Comparison of ENCODE assay signal across 20 cellular contexts in genomic region chr5:122102825-122103224, GRCh38. TPM values are rescaled to one million over a fixed set of nuclear protein-coding genes. Genes with fewer than 3 reads are reported as not detected.
DNase-seq lines count a peak whose midpoint lies in the region; ATAC-seq and TF ChIP-seq lines count a peak whose summit lies in the region.
"Had no signal": no experiment of that assay in that cellular context is flagged by ENCODE, and none has a peak within 500 bp of the region (broad histone marks: within the 10 kb centered on the region; RNA-seq: fewer than 3 reads in every experiment).

No MANE protein-coding gene starts in this region.

- H3K23ac ChIP-seq in IMR-90 (ENCODE audit: low read depth, low read length), result no peak overlapping the region

- H2BK120ac ChIP-seq in IMR-90 (ENCODE audit: low read depth, low read length), result peak overlapping the region; percentile 68

- ATAC-seq in IMR-90 (ENCODE audit: low read depth), result peak; percentile 16; the same call in 1 of the 2 replicates
- no peak for ATAC-seq in GM19397 (IDR thresholded peaks at IDR 0.05; ENCODE audit: unreplicated experiment)
- ATAC-seq: activated CD8-positive, alpha-beta T cell treated with anti-CD3 and anti-CD28 coated beads, Interleukin-2, amount 10 ng/mL, durations not matched to agents 7 days and 5 days had no signal

- no peak overlapping the region for H3K56ac ChIP-seq in IMR-90 (ENCODE audit: extremely low read depth, insufficient read depth, low read length)

- H4K5ac ChIP-seq in IMR-90 (ENCODE audit: low read depth, low read length), result no peak overlapping the region

- CTCF ChIA-PET in IMR-90 (lab: Yijun Ruan, JAX), result interaction anchor here (0.9 to 2.5 kb wide), 7 partner anchors 11 to 135 kb away, joined by 4 to 14 read pairs (median 4); no protein-coding TSS in a partner anchor

- no peak overlapping the region for H3K4ac ChIP-seq in IMR-90 (ENCODE audit: low read depth, low read length)

- dilution Hi-C loops in IMR-90 (cut with HindIII; ENCODE audit: low sequenced_read_pairs, unreplicated experiment), result no loop called here

- H3K9ac ChIP-seq in IMR-90 (ENCODE audit: low read depth, low read length), result no peak overlapping the region

- H3K9me1 ChIP-seq in IMR-90 (ENCODE audit: insufficient read depth, low read length), result 0 out of 2 replicates have a peak, but pooled peaks cover 4% of the 10 kb centered on the region

- peak overlapping the region; percentile 49; the same call in 1 of the 2 replicates for H2BK20ac ChIP-seq in IMR-90 (ENCODE audit: low read depth, low read length)

- in situ Hi-C loops in IMR-90 (cut with MboI; ENCODE audit: low sequenced_read_pairs), result loop anchor here (5.0 kb wide), 1 partner anchor 136 kb away; no protein-coding TSS in a partner anchor
- in situ Hi-C loops in brain microvascular endothelial cell (cut with HindIII; ENCODE audit: low pct_ligation_motif_present, low sequenced_read_pairs), result no loop called here

- H3K4me1 ChIP-seq in IMR-90 (ENCODE audit: control insufficient read depth, insufficient read depth, low read length), result peaks cover 5% of the 10 kb centered on the region
- H3K4me1 ChIP-seq: ascending aorta, vagina had no signal

- intact Hi-C loops in IMR-90 (cut with micrococcal nuclease), result loop anchor here (5.0 kb wide), 1 partner anchor 314 kb away; no protein-coding TSS in a partner anchor

- H3K79me1 ChIP-seq in IMR-90 (ENCODE audit: low read depth in 1 of 2, low read length in 2 of 2), result peaks cover 0 to 3% of the 10 kb centered on the region in 2 experiments; a peak in 1 of 4 replicates

- H4K8ac ChIP-seq in IMR-90 (ENCODE audit: low read depth in 2 of 2, low read length in 2 of 2), result 0 out of 4 replicates have a peak overlapping the region, but pooled peaks of 1 of the 2 experiments have one; percentile 18

- H3K27ac ChIP-seq in IMR-90 (ENCODE audit: insufficient read depth, low read length), result no peak overlapping the region
- peak overlapping the region; percentile 55 for H3K27ac ChIP-seq in brain microvascular endothelial cell
- H3K27ac ChIP-seq: ascending aorta, skin epidermis, vagina had no signal

- peak; percentile 85 for DNase-seq in IMR-90
- peak; percentile 92 for DNase-seq in brain microvascular endothelial cell
- DNase-seq in fibroblast of the conjunctiva (ENCODE audit: low read depth), result peak; percentile 84
- DNase-seq in KG1 (lab: John Stamatoyannopoulos, UW), result no peak
- no peak for DNase-seq in DMS 273 (lab: John Stamatoyannopoulos, UW; ENCODE audit: unreplicated experiment)
- no peak for DNase-seq in superior temporal gyrus (ENCODE audit: extremely low spot score)
- DNase-seq: activated CD8-positive, alpha-beta T cell treated with anti-CD3 and anti-CD28 coated beads, Interleukin-2, amount 10 ng/mL, durations not matched to agents 7 days and 5 days; CD4-positive, CD25-positive, alpha-beta regulatory T cell; head of caudate nucleus; islet precursor cell; NCI-H1694; NCI-H524; nucleus accumbens; stimulated activated naive CD4-positive, alpha-beta T cell treated with Interleukin-2 at 50 U/mL for 16 hours had no signal

- POLR2A ChIA-PET in IMR-90 (lab: Charles Lee; ENCODE audit: unreplicated experiment), result interaction anchor here (0.6 kb wide), 1 partner anchor 9 kb away, joined by 3 read pairs; no protein-coding TSS in a partner anchor

- no TSS peak for BruUV-seq in IMR-90 (replicated peaks; lab: Mats Ljungman, UMichigan)

- no peak overlapping the region; the same call in 1 of the 2 replicates for H3K18ac ChIP-seq in IMR-90 (ENCODE audit: low read depth, low read length)

- no peaks in the 10 kb centered on the region for H3K9me3 ChIP-seq in IMR-90 (ENCODE audit: control insufficient read depth, insufficient read depth, low read length)
- H3K9me3 ChIP-seq: ascending aorta, vagina had no signal

- no peaks in the 10 kb centered on the region for H3K36me3 ChIP-seq in IMR-90 (ENCODE audit: control insufficient read depth, insufficient read depth, low read length)
- H3K36me3 ChIP-seq in brain microvascular endothelial cell (replicated peaks), result no peaks in the 10 kb centered on the region
- H3K36me3 ChIP-seq: ascending aorta, vagina had no signal

- H3K4me3 ChIP-seq in IMR-90 (ENCODE audit: insufficient read depth, low read depth, low read length) (no peak overlapping the region), brain microvascular endothelial cell (ENCODE audit: low read depth, low read length) (no peak overlapping the region)
- H3K4me3 ChIP-seq: ascending aorta, skin epidermis, vagina had no signal

- H2AFZ ChIP-seq in IMR-90 (replicated peaks; ENCODE audit: low read length, poor library complexity), result no peak overlapping the region

- no peak overlapping the region for H3K4me2 ChIP-seq in IMR-90 (ENCODE audit: low read depth, low read length)

- no peaks in the 10 kb centered on the region for H4K20me1 ChIP-seq in IMR-90 (ENCODE audit: insufficient read depth, low read length)

- H2AK9ac ChIP-seq in IMR-90 (replicated peaks; ENCODE audit: low read depth, low read length, poor library complexity), result no peak overlapping the region

- TF ChIP-seq RAD21 in IMR-90 (IDR thresholded peaks at IDR 0.05; ENCODE audit: low read length), result no peak

- TF ChIP-seq POLR2A in IMR-90 (IDR thresholded peaks at IDR 0.05; ENCODE audit: low read depth, low read length), result no peak

- no peak for TF ChIP-seq CTCF in IMR-90 (conservative IDR thresholded peaks at IDR 0.05; ENCODE audit: low read depth, low read length)
- no peak for TF ChIP-seq CTCF in brain microvascular endothelial cell (IDR thresholded peaks at IDR 0.05; ENCODE audit: low read depth, low read length, missing control alignments)

- no CpG with 5 or more reads among the region's 1 CpG for WGBS in IMR-90 (ENCODE audit: extremely low coverage in 2 of 2, insufficient read length in 1 of 2), 2 experiments

- no peak overlapping the region for H2BK5ac ChIP-seq in IMR-90 (ENCODE audit: low read depth, low read length, poor library complexity, severe bottlenecking)

- H3K27me3 ChIP-seq in IMR-90 (ENCODE audit: control insufficient read depth, insufficient read depth, low read length) (no peaks in the 10 kb centered on the region), brain microvascular endothelial cell (replicated peaks) (no peaks in the 10 kb centered on the region)
- H3K27me3 ChIP-seq: ascending aorta, vagina had no signal

- peak overlapping the region; percentile 5; the same call in 1 of the 3 replicates for H2BK15ac ChIP-seq in IMR-90 (ENCODE audit: low read depth, low read length)

- 0 out of 2 replicates have a peak overlapping the region, but pooled peaks have one; percentile 63 for H3K14ac ChIP-seq in IMR-90 (replicated peaks; ENCODE audit: low read depth, low read length)

- no peak overlapping the region for H2AK5ac ChIP-seq in IMR-90 (ENCODE audit: low read depth, low read length)

- H4K91ac ChIP-seq in IMR-90 (ENCODE audit: insufficient read depth, low read depth, low read length), result no peak overlapping the region

TF ChIP-seq in IMR-90, 13 proteins besides CTCF, POLR2A, EP300 and RAD21:
- TF ChIP-seq CEBPB (IDR thresholded peaks at IDR 0.05; ENCODE audit: low read depth, low read length), result peak; percentile 66
- TF ChIP-seq BHLHE40 (IDR thresholded peaks at IDR 0.05; ENCODE audit: low read depth, low read length), result no peak

RNA-seq across cellular contexts. Expression of gene LOX, which starts 24.8 kb away (rescaled TPM):
- 261 and 277 TPM in 2 replicates for total RNA-seq in IMR-90 (2012; rRNA removed)
- 662 and 737 TPM in 2 replicates for polyA plus RNA-seq in IMR-90 (2012; rRNA removed)
- polyA plus RNA-seq in IMR-90 (2012; cell fraction: cytosol; rRNA removed), result 844 and 1,071 TPM in 2 replicates
- 528 and 743 TPM in 2 replicates for polyA plus RNA-seq in IMR-90 (2012; cell fraction: nucleus; rRNA removed; ENCODE audit: low replicate concordance)
- total RNA-seq: activated CD8-positive, alpha-beta T cell treated with anti-CD3 and anti-CD28 coated beads, Interleukin-2, amount 10 ng/mL, durations not matched to agents 7 days and 5 days; activated T-helper 2 cell treated with anti-CD3 and anti-CD28 coated beads, Interferon-gamma antibody, Interleukin-2, Interleukin-4, amounts not matched to agents 10 μg/mL and 5 μg/mL and 100 μg/mL, durations not matched to agents 14 hours and 24 hours and 36 hours; G401 had no signal

RNA-seq across cellular contexts. Expression of gene ZNF474, which starts 26.5 kb away (rescaled TPM):
- 0.54 and 0.56 TPM in 2 replicates for total RNA-seq in IMR-90 (2012; rRNA removed)
- 0.19 and 0.24 TPM in 2 replicates for polyA plus RNA-seq in IMR-90 (2012; rRNA removed)
- 0.02 and 0.13 TPM in 2 replicates for polyA plus RNA-seq in IMR-90 (2012; cell fraction: cytosol; rRNA removed)
- polyA plus RNA-seq in IMR-90 (2012; cell fraction: nucleus; rRNA removed; ENCODE audit: low replicate concordance), result 0.15 and 0.34 TPM in 2 replicates
- total RNA-seq: activated CD8-positive, alpha-beta T cell treated with anti-CD3 and anti-CD28 coated beads, Interleukin-2, amount 10 ng/mL, durations not matched to agents 7 days and 5 days; activated T-helper 2 cell treated with anti-CD3 and anti-CD28 coated beads, Interferon-gamma antibody, Interleukin-2, Interleukin-4, amounts not matched to agents 10 μg/mL and 5 μg/mL and 100 μg/mL, durations not matched to agents 14 hours and 24 hours and 36 hours; ascending aorta had no signal

Comparison
In these comparisons a context has a peak if more than half of its experiments do, and no peak if none do; other contexts are left out.
1. DNase-seq: peak in IMR-90 (single experiment), brain microvascular endothelial cell (single experiment) and fibroblast of the conjunctiva (single experiment); none in KG1 (single experiment), DMS 273 (single experiment) and superior temporal gyrus (single experiment).